Comparison of ENCODE assay signal across 8 cellular contexts in the genomic region with DNA sequence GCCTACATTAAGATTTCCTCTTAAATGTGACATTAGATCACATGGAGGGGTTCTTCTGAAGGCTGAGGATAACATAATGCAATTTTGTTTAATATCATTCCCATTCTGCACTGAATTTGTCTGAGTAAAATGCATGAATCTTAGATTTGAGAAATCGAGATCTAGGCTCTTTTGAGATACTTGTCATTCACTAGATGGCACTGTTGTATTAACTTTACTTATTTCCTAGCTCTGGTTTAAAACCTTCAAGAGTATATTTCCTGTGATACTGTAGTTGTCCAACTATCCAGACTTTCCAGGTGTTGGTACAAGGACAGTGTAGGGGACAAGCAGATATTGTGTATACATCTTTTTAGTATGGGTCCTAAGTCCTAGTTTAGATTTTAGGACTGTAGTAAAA.
A peak's percentile ranks its signal among the peaks of the same experiment; 100 is the strongest.
DNase-seq lines count a peak whose midpoint lies in the region; ATAC-seq and TF ChIP-seq lines count a peak whose summit lies in the region.

No MANE protein-coding gene starts in this region.

- no peaks in the 10 kb centered on the region for H3K9me3 Mint-ChIP-seq in progenitor cell of endocrine pancreas (ENCODE audit: low read depth)
- no peaks in the 10 kb centered on the region for H3K9me3 Mint-ChIP-seq in activated CD8-positive, alpha-beta memory T cell treated with anti-CD3 and anti-CD28 coated beads, Interleukin-2, amount 10 ng/mL, durations not matched to agents 7 days and 5 days (ENCODE audit: low read depth)

- DNase-seq in CD1c-positive myeloid dendritic cell (ENCODE audit: extremely low spot score) (peak; percentile 9), NCI-H526 (lab: John Stamatoyannopoulos, UW) (peak; percentile 12 to 42), cerebellum (ENCODE audit: low spot score) (peak; percentile 2), progenitor cell of endocrine pancreas (ENCODE audit: low spot score, unreplicated experiment) (no peak)
- DNase-seq in activated CD8-positive, alpha-beta memory T cell treated with anti-CD3 and anti-CD28 coated beads, Interleukin-2, amount 10 ng/mL, durations not matched to agents 7 days and 5 days = no peak

- CTCF ChIA-PET in activated CD8-positive, alpha-beta memory T cell treated with anti-CD3 and anti-CD28 coated beads, Interleukin-2, amount 10 ng/mL, durations not matched to agents 7 days and 5 days (lab: Charles Lee) = interaction anchor here (1.0 to 1.4 kb wide), 4 partner anchors 16 to 365 kb away, joined by 3 read pairs; no protein-coding TSS in a partner anchor

- peak; percentile 37 for ATAC-seq in HG02798 (IDR thresholded peaks at IDR 0.05; ENCODE audit: poor library complexity, unreplicated experiment)
- ATAC-seq in GM18858 (IDR thresholded peaks at IDR 0.05; ENCODE audit: unreplicated experiment) = no peak
- ATAC-seq in activated CD8-positive, alpha-beta memory T cell treated with anti-CD3 and anti-CD28 coated beads, Interleukin-2, amount 10 ng/mL, durations not matched to agents 7 days and 5 days = no peak
- no peak for ATAC-seq in HG03460 (IDR thresholded peaks at IDR 0.05; ENCODE audit: unreplicated experiment)

- no peak overlapping the region for H3K27ac Mint-ChIP-seq in progenitor cell of endocrine pancreas
- no peak overlapping the region for H3K27ac Mint-ChIP-seq in activated CD8-positive, alpha-beta memory T cell treated with anti-CD3 and anti-CD28 coated beads, Interleukin-2, amount 10 ng/mL, durations not matched to agents 7 days and 5 days

- H3K4me1 Mint-ChIP-seq in progenitor cell of endocrine pancreas (ENCODE audit: low read depth) = peaks cover 8% of the 10 kb centered on the region
- no peaks in the 10 kb centered on the region for H3K4me1 Mint-ChIP-seq in activated CD8-positive, alpha-beta memory T cell treated with anti-CD3 and anti-CD28 coated beads, Interleukin-2, amount 10 ng/mL, durations not matched to agents 7 days and 5 days

- H3K36me3 Mint-ChIP-seq in progenitor cell of endocrine pancreas (ENCODE audit: insufficient read depth) = no peaks in the 10 kb centered on the region
- H3K36me3 Mint-ChIP-seq in activated CD8-positive, alpha-beta memory T cell treated with anti-CD3 and anti-CD28 coated beads, Interleukin-2, amount 10 ng/mL, durations not matched to agents 7 days and 5 days = no peaks in the 10 kb centered on the region

- no peaks in the 10 kb centered on the region for H3K27me3 Mint-ChIP-seq in progenitor cell of endocrine pancreas
- no peaks in the 10 kb centered on the region for H3K27me3 Mint-ChIP-seq in activated CD8-positive, alpha-beta memory T cell treated with anti-CD3 and anti-CD28 coated beads, Interleukin-2, amount 10 ng/mL, durations not matched to agents 7 days and 5 days

- H3K4me3 Mint-ChIP-seq in progenitor cell of endocrine pancreas (ENCODE audit: low read depth) = no peak overlapping the region
- no peak overlapping the region for H3K4me3 Mint-ChIP-seq in activated CD8-positive, alpha-beta memory T cell treated with anti-CD3 and anti-CD28 coated beads, Interleukin-2, amount 10 ng/mL, durations not matched to agents 7 days and 5 days

- peak; percentile 65 for TF ChIP-seq CTCF in progenitor cell of endocrine pancreas (IDR thresholded peaks at IDR 0.05; ENCODE audit: unreplicated experiment)

Comparison
In these comparisons a context has a peak if more than half of its experiments do, and no peak if none do; other contexts are left out.
1. DNase-seq: peak in CD1c-positive myeloid dendritic cell (single experiment), NCI-H526 (2 of 2) and cerebellum (single experiment); none in progenitor cell of endocrine pancreas (single experiment) and activated CD8-positive, alpha-beta memory T cell treated with anti-CD3 and anti-CD28 coated beads, Interleukin-2, amount 10 ng/mL, durations not matched to agents 7 days and 5 days (single experiment).